ENCODE assay signal across 8 cellular contexts in genomic region chr5:127517480-127518318, GRCh38. TPM values are rescaled to one million over a fixed set of nuclear protein-coding genes. Genes with fewer than 3 reads are reported as not detected.
A peak's percentile ranks its signal among the peaks of the same experiment; 100 is the strongest.
DNase-seq lines count a peak whose midpoint lies in the region; ATAC-seq and TF ChIP-seq lines count a peak whose summit lies in the region.

TSS of gene PRRC1 (plus strand) at chr5:127517640. CDS start at chr5:127523480, 5,840 bp downstream.

- intact Hi-C loops in activated CD4-positive, alpha-beta memory T cell treated with anti-CD3 and anti-CD28 coated beads for 36 hours (cut with micrococcal nuclease), result loop anchor here (1.0 to 10.0 kb wide), 4 partner anchors 483 to 1577 kb away; partner anchors contain the start of genes ISOC1, MARCHF3 and SLC12A2
- intact Hi-C loops in lower lobe of right lung (cut with DNase I), result no loop called here

- H3K4me2 ChIP-seq in BLaER1 treated with 17β-estradiol and CSF1 and Interleukin-3, amounts not matched to agents 10 nM and 100 nM, result peak within 1 kb of the TSS; percentile 77 to 92 (median 82)

- peak within 1 kb of the TSS; percentile 84 for H3K4me3 Mint-ChIP-seq in activated CD4-positive, alpha-beta memory T cell treated with anti-CD3 and anti-CD28 coated beads for 36 hours

- peaks cover 35 to 39% (median 36%) of the 10 kb centered on the region in 11 experiments for H3K36me3 ChIP-seq in BLaER1 treated with 17β-estradiol and CSF1 and Interleukin-3, amounts not matched to agents 10 nM and 100 nM
- peaks cover 4% of the 10 kb centered on the region for H3K36me3 ChIP-seq in lower lobe of right lung

- ATAC-seq in HG03457 (IDR thresholded peaks at IDR 0.05; ENCODE audit: unreplicated experiment) (peak; percentile 91), lower lobe of right lung (peak; percentile 98 to 99)

- peaks cover 23 to 32% (median 27%) of the 10 kb centered on the region in 11 experiments for H3K9me3 ChIP-seq in BLaER1 treated with 17β-estradiol and CSF1 and Interleukin-3, amounts not matched to agents 10 nM and 100 nM (replicated peaks in 1 of 11)
- peaks cover 9% of the 10 kb centered on the region for H3K9me3 ChIP-seq in lower lobe of right lung

- H3K4me1 ChIP-seq in BLaER1 treated with 17β-estradiol and CSF1 and Interleukin-3, amounts not matched to agents 10 nM and 100 nM, result peaks cover 11 to 18% (median 15%) of the 10 kb centered on the region in 10 experiments
- H3K4me1 ChIP-seq in lower lobe of right lung, result peaks cover 23% of the 10 kb centered on the region

- H4K20me1 ChIP-seq in BLaER1 treated with 17β-estradiol and CSF1 and Interleukin-3, amounts not matched to agents 10 nM and 100 nM, result peaks cover 0 to 38% (median 11%) of the 10 kb centered on the region in 11 experiments; a peak in 12 of 22 replicates

- H3K27me3 ChIP-seq in BLaER1 treated with 17β-estradiol and CSF1 and Interleukin-3, amounts not matched to agents 10 nM and 100 nM, result no peaks in the 10 kb centered on the region
- no peaks in the 10 kb centered on the region for H3K27me3 ChIP-seq in lower lobe of right lung (ENCODE audit: low read depth)

- DNase-seq in GM19240 (ENCODE audit: insufficient read length, low spot score), result peak; percentile 35
- peak; percentile 66 for DNase-seq in NCI-H748 treated with DMSO at 0.1 percent for 48 hours (lab: John Stamatoyannopoulos, UW)
- DNase-seq in activated CD4-positive, alpha-beta memory T cell treated with anti-CD3 and anti-CD28 coated beads for 36 hours, result peak; percentile 87
- DNase-seq in ecto neural progenitor cell (ENCODE audit: low spot score), result peak; percentile 86
- DNase-seq in lower lobe of right lung, result peak; percentile 89
- DNase-seq in stimulated activated CD4-positive, alpha-beta T cell treated with anti-CD3 and anti-CD28 coated beads, TNF-alpha, amount 100 ng/mL, for 24 hours (ENCODE audit: low read depth in 3 of 3), result peak; percentile 64 to 79 (median 70)

- peaks cover 18% of the 10 kb centered on the region for H3K9me3 Mint-ChIP-seq in activated CD4-positive, alpha-beta memory T cell treated with anti-CD3 and anti-CD28 coated beads for 36 hours

- peak within 1 kb of the TSS; percentile 80 to 91 (median 88) for H3K27ac ChIP-seq in BLaER1 treated with 17β-estradiol and CSF1 and Interleukin-3, amounts not matched to agents 10 nM and 100 nM
- H3K27ac ChIP-seq in lower lobe of right lung, result peak within 1 kb of the TSS; percentile 86

- H3K27ac Mint-ChIP-seq in activated CD4-positive, alpha-beta memory T cell treated with anti-CD3 and anti-CD28 coated beads for 36 hours, result peak within 1 kb of the TSS; percentile 50

- peaks cover 34% of the 10 kb centered on the region for H3K36me3 Mint-ChIP-seq in activated CD4-positive, alpha-beta memory T cell treated with anti-CD3 and anti-CD28 coated beads for 36 hours

- CTCF ChIA-PET in activated CD4-positive, alpha-beta memory T cell treated with anti-CD3 and anti-CD28 coated beads for 36 hours (lab: Charles Lee), result interaction anchor here (1.5 kb wide), 1 partner anchor 19 kb away, joined by 4 read pairs; no protein-coding TSS in a partner anchor

- peaks cover 33% of the 10 kb centered on the region for H3K4me1 Mint-ChIP-seq in activated CD4-positive, alpha-beta memory T cell treated with anti-CD3 and anti-CD28 coated beads for 36 hours (ENCODE audit: low read depth)

- TF ChIP-seq CTCF in lower lobe of right lung (IDR thresholded peaks at IDR 0.05), result no peak

- POLR2A ChIA-PET in activated CD4-positive, alpha-beta memory T cell treated with anti-CD3 and anti-CD28 coated beads for 36 hours (lab: Charles Lee), result interaction anchor here (0.9 kb wide), 1 partner anchor 739 kb away, joined by 5 read pairs; no protein-coding TSS in a partner anchor

- peak within 1 kb of the TSS; percentile 87 to 99 (median 98) for H3K4me3 ChIP-seq in BLaER1 treated with 17β-estradiol and CSF1 and Interleukin-3, amounts not matched to agents 10 nM and 100 nM
- H3K4me3 ChIP-seq in lower lobe of right lung, result peak within 1 kb of the TSS; percentile 91

- H3K9ac ChIP-seq in BLaER1 treated with 17β-estradiol and CSF1 and Interleukin-3, amounts not matched to agents 10 nM and 100 nM, result peak within 1 kb of the TSS; percentile 85 to 96 (median 92)

- peaks cover 3% of the 10 kb centered on the region for H3K27me3 Mint-ChIP-seq in activated CD4-positive, alpha-beta memory T cell treated with anti-CD3 and anti-CD28 coated beads for 36 hours

RNA-seq across cellular contexts. Expression of gene PRRC1, which starts in this region (rescaled TPM):
- 10 to 100 TPM; 39.4 to 44.0 TPM for total RNA-seq in activated CD4-positive, alpha-beta memory T cell treated with anti-CD3 and anti-CD28 coated beads for 36 hours
- 49.7 TPM for total RNA-seq in lower lobe of right lung

Comparison
In these comparisons a context has a peak if more than half of its experiments do, and no peak if none do; other contexts are left out.
1. Peak in every context shown above with its lines: DNase-seq, ATAC-seq, H3K4me3 ChIP-seq and H3K27ac ChIP-seq.
2. DNase-seq: peak in every context shown above with its lines; median percentile 89 in lower lobe of right lung; 87 in activated CD4-positive, alpha-beta memory T cell treated with anti-CD3 and anti-CD28 coated beads for 36 hours; 86 in ecto neural progenitor cell; 70 in stimulated activated CD4-positive, alpha-beta T cell treated with anti-CD3 and anti-CD28 coated beads, TNF-alpha, amount 100 ng/mL, for 24 hours; 66 in NCI-H748 treated with DMSO at 0.1 percent for 48 hours; 35 in GM19240.